Comparison of ENCODE assay signal across 7 cellular contexts in the genomic region with DNA sequence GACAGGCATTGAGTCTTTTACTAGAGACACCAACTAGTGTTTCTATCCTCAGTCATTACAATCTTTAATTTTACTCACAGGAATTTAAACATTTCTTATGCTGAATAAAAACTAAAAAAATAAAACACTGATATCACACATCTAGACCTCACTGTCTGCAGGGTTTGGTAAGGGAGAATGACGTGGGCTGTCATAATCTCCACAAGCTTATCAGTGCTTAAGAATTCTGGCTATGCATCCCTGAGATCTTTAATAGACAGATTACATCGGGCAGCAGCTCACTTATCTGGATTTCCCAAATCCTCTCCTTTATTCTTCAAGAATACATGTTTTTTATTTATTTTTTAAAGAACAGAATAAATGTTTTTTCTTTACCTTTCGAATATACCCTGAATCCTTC.
"Had no signal": no experiment of that assay in that cellular context is flagged by ENCODE, and none has a peak within 500 bp of the region (broad histone marks: within the 10 kb centered on the region; RNA-seq: fewer than 3 reads in every experiment).

No MANE protein-coding gene starts in this region.

- H2AFZ ChIP-seq: GM23248 had no signal

- H3K9ac ChIP-seq: GM23248 had no signal

- H3K27ac ChIP-seq: GM23248 had no signal

- DNase-seq: GM23248, GOT3, H7, HCEC 1CT, IMR-90 had no signal

- FAIRE-seq: HTR-8/SVneo, K562 had no signal

- H3K4me3 ChIP-seq: GM23248, K562 had no signal
